8 cellular contexts compared by ENCODE assay signal in the genomic region with DNA sequence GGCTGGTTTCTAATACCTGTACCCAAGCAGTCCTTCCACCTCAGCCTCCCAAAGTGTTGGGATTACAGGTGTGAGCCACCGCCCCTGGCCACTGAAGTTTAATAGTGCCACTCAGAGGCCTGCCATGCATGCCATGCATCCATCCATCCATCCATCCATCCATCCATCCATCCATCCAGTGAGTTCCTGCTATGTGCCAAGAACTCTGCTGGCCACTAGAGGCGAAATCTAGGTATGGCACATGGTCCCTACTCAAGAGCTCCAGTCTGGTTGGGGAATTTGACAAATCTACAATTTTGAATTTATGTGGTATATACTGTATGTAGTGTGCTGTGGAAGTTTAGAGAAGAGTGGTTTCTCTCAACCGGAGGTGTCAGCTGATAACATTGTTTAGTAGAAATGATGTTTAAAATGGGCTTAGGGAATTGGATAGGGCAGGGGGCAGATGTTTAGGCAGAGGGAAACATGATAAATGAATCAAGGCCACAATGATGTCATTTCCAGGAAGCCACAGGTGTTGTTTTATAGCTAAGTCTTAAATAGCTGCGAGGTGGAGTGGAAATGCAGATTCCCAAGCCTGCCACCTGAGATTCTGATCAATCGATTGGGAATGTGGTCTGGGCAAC.
DNase-seq lines count a peak whose midpoint lies in the region; ATAC-seq and TF ChIP-seq lines count a peak whose summit lies in the region.

No MANE protein-coding gene starts in this region.

- POLR2A ChIA-PET in RWPE1 (lab: Yijun Ruan, JAX; ENCODE audit: low non-redundant PET), result no interaction called here
- POLR2A ChIA-PET in activated CD4-positive, alpha-beta T cell treated with anti-CD3 and anti-CD28 coated beads, Interleukin-2, amount 10 ng/mL, durations not matched to agents 7 days and 5 days (lab: Charles Lee), result interaction anchor here (0.6 kb wide), 1 partner anchor 176 kb away, joined by 3 read pairs; no protein-coding TSS in a partner anchor
- POLR2A ChIA-PET in naive thymus-derived CD8-positive, alpha-beta T cell (lab: Charles Lee), result no interaction called here

- no peaks in the 10 kb centered on the region for H3K36me3 Mint-ChIP-seq in glutamatergic neuron (ENCODE audit: unreplicated experiment)
- H3K36me3 Mint-ChIP-seq in activated CD4-positive, alpha-beta T cell treated with anti-CD3 and anti-CD28 coated beads, Interleukin-2, amount 10 ng/mL, durations not matched to agents 7 days and 5 days (ENCODE audit: low read depth), result no peaks in the 10 kb centered on the region
- H3K36me3 Mint-ChIP-seq in naive thymus-derived CD8-positive, alpha-beta T cell, result peaks cover 0 to 6% (median 0%) of the 10 kb centered on the region in 3 donors

- no peak overlapping the region for H3K27ac Mint-ChIP-seq in glutamatergic neuron (ENCODE audit: unreplicated experiment)
- no peak overlapping the region for H3K27ac Mint-ChIP-seq in activated CD4-positive, alpha-beta T cell treated with anti-CD3 and anti-CD28 coated beads, Interleukin-2, amount 10 ng/mL, durations not matched to agents 7 days and 5 days
- no peak overlapping the region for H3K27ac Mint-ChIP-seq in naive thymus-derived CD8-positive, alpha-beta T cell

- H3K4me1 Mint-ChIP-seq in glutamatergic neuron (ENCODE audit: low read depth, unreplicated experiment), result no peaks in the 10 kb centered on the region
- H3K4me1 Mint-ChIP-seq in activated CD4-positive, alpha-beta T cell treated with anti-CD3 and anti-CD28 coated beads, Interleukin-2, amount 10 ng/mL, durations not matched to agents 7 days and 5 days, result peaks cover 2% of the 10 kb centered on the region
- no peaks in the 10 kb centered on the region for H3K4me1 Mint-ChIP-seq in naive thymus-derived CD8-positive, alpha-beta T cell

- in situ Hi-C loops in ACHN (cut with HindIII; ENCODE audit: low pct_ligation_motif_present, low pct_unique_long_range_greater_than_20kb, low sequenced_read_pairs), result no loop called here

- H3K27me3 Mint-ChIP-seq in glutamatergic neuron (ENCODE audit: unreplicated experiment), result peaks cover 2% of the 10 kb centered on the region
- peaks cover 5% of the 10 kb centered on the region for H3K27me3 Mint-ChIP-seq in activated CD4-positive, alpha-beta T cell treated with anti-CD3 and anti-CD28 coated beads, Interleukin-2, amount 10 ng/mL, durations not matched to agents 7 days and 5 days
- peaks cover 0 to 7% (median 3%) of the 10 kb centered on the region in 5 donors for H3K27me3 Mint-ChIP-seq in naive thymus-derived CD8-positive, alpha-beta T cell

- ATAC-seq in GM21786 (IDR thresholded peaks at IDR 0.05; ENCODE audit: unreplicated experiment), result no peak
- no peak for ATAC-seq in naive thymus-derived CD8-positive, alpha-beta T cell

- H3K27ac ChIP-seq in RWPE1, result no peak overlapping the region

- DNase-seq in ACHN (peak; percentile 50), RWPE1 (ENCODE audit: low spot score) (peak; percentile 48), glutamatergic neuron (peak; percentile 53), NCI-H2107 treated with DMSO at 0.1 percent for 48 hours (lab: John Stamatoyannopoulos, UW; ENCODE audit: unreplicated experiment) (no peak)
- no peak for DNase-seq in activated CD4-positive, alpha-beta T cell treated with anti-CD3 and anti-CD28 coated beads, Interleukin-2, amount 10 ng/mL, durations not matched to agents 7 days and 5 days
- DNase-seq in naive thymus-derived CD8-positive, alpha-beta T cell, result no peak

- TF ChIP-seq CTCF in GM12873 (IDR thresholded peaks at IDR 0.05; ENCODE audit: insufficient read depth, low read depth, low read length, missing control alignments), result peak; percentile 72
- TF ChIP-seq CTCF in RWPE1 (conservative IDR thresholded peaks at IDR 0.05; ENCODE audit: low read depth), result peak; percentile 72
- TF ChIP-seq CTCF in glutamatergic neuron (IDR thresholded peaks at IDR 0.05; ENCODE audit: partially characterized antibody, unreplicated experiment), result peak; percentile 63

- H3K9me3 Mint-ChIP-seq in glutamatergic neuron (ENCODE audit: unreplicated experiment), result no peaks in the 10 kb centered on the region
- H3K9me3 Mint-ChIP-seq in activated CD4-positive, alpha-beta T cell treated with anti-CD3 and anti-CD28 coated beads, Interleukin-2, amount 10 ng/mL, durations not matched to agents 7 days and 5 days, result no peaks in the 10 kb centered on the region
- peaks cover 0 to 6% (median 0%) of the 10 kb centered on the region in 9 donors for H3K9me3 Mint-ChIP-seq in naive thymus-derived CD8-positive, alpha-beta T cell

- H3K4me3 Mint-ChIP-seq in glutamatergic neuron (ENCODE audit: unreplicated experiment), result no peak overlapping the region
- H3K4me3 Mint-ChIP-seq in activated CD4-positive, alpha-beta T cell treated with anti-CD3 and anti-CD28 coated beads, Interleukin-2, amount 10 ng/mL, durations not matched to agents 7 days and 5 days, result no peak overlapping the region
- no peak overlapping the region for H3K4me3 Mint-ChIP-seq in naive thymus-derived CD8-positive, alpha-beta T cell

- CTCF ChIA-PET in RWPE1 (lab: Yijun Ruan, JAX), result interaction anchor here (0.5 to 1.0 kb wide), 5 partner anchors 12 to 139 kb away, joined by 3 to 5 read pairs (median 3); no protein-coding TSS in a partner anchor
- CTCF ChIA-PET in activated CD4-positive, alpha-beta T cell treated with anti-CD3 and anti-CD28 coated beads, Interleukin-2, amount 10 ng/mL, durations not matched to agents 7 days and 5 days (lab: Charles Lee), result interaction anchor here (0.9 kb wide), 1 partner anchor 157 kb away, joined by 3 read pairs; no protein-coding TSS in a partner anchor

Comparison
In these comparisons a context has a peak if more than half of its experiments do, and no peak if none do; other contexts are left out.
1. DNase-seq: peak in ACHN (single experiment), RWPE1 (single experiment) and glutamatergic neuron (single experiment); none in NCI-H2107 treated with DMSO at 0.1 percent for 48 hours (single experiment), activated CD4-positive, alpha-beta T cell treated with anti-CD3 and anti-CD28 coated beads, Interleukin-2, amount 10 ng/mL, durations not matched to agents 7 days and 5 days (single experiment) and naive thymus-derived CD8-positive, alpha-beta T cell (0 of 10).
2. Peak in every context shown above with its lines, with median percentiles within 50 percentile points of each other: CTCF ChIP-seq.